Comparison of ENCODE assay signal across 31 cellular contexts in the genomic region with DNA sequence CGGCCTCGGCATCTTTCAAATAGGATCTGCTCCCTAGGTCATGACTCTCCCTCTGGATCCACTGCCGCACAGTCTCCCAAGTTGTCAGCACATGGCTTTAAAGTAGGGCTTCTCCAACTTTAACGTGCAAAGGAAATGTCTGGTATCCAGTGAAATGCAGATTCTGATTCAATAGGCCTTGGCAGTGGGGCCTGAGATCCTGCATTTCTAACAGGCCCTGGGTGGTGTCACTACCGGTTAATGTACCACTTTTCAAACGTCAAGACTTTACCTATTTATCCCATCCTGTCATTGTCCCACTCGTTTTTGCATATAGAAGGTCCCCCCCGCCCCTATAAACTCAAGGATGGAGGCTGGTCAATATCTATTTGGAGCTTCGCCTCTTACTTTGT.
DNase-seq lines count a peak whose midpoint lies in the region; ATAC-seq and TF ChIP-seq lines count a peak whose summit lies in the region.
"Had no signal": no experiment of that assay in that cellular context is flagged by ENCODE, and none has a peak within 500 bp of the region (broad histone marks: within the 10 kb centered on the region; RNA-seq: fewer than 3 reads in every experiment).

No MANE protein-coding gene starts in this region.

- peaks cover 0 to 28% (median 15%) of the 10 kb centered on the region in 7 donors for H3K27me3 ChIP-seq in heart right ventricle
- H3K27me3 ChIP-seq: adrenal gland, brain microvascular endothelial cell, pancreas, thyroid gland had no signal

- 72 to 77% methylated on average over 9 of the region's 9 CpGs for WGBS in heart right ventricle, 2 donors

- no peak overlapping the region for H3K4me3 Mint-ChIP-seq in activated CD4-positive, alpha-beta T cell treated with anti-CD3 and anti-CD28 coated beads, Interleukin-2, amount 10 ng/mL, durations not matched to agents 24 days and 14 days
- H3K4me3 Mint-ChIP-seq: activated CD8-positive, alpha-beta memory T cell treated with anti-CD3 and anti-CD28 coated beads, Interleukin-2, amount 10 ng/mL, durations not matched to agents 7 days and 5 days; activated T-cell treated with anti-CD3 and anti-CD28 coated beads, Interleukin-2, amount 50 U/mL, for 72 hours; B cell; nephron progenitor cell; T-helper 2 cell treated with Interferon-gamma antibody and Interleukin-4, amounts not matched to agents 5 μg/mL and 100 μg/mL, for 36 hours had no signal

- no peak overlapping the region for H3K27ac Mint-ChIP-seq in activated CD4-positive, alpha-beta T cell treated with anti-CD3 and anti-CD28 coated beads, Interleukin-2, amount 10 ng/mL, durations not matched to agents 24 days and 14 days
- H3K27ac Mint-ChIP-seq: activated CD8-positive, alpha-beta memory T cell treated with anti-CD3 and anti-CD28 coated beads, Interleukin-2, amount 10 ng/mL, durations not matched to agents 7 days and 5 days; activated T-cell treated with anti-CD3 and anti-CD28 coated beads, Interleukin-2, amount 50 U/mL, for 72 hours; B cell; nephron progenitor cell; T-helper 2 cell treated with Interferon-gamma antibody and Interleukin-4, amounts not matched to agents 5 μg/mL and 100 μg/mL, for 36 hours had no signal

- ATAC-seq in SK-N-SH treated with all-trans-retinoic acid at 6 μM for 48 hours = no peak
- ATAC-seq in heart right ventricle = no peak
- ATAC-seq: activated T-cell treated with anti-CD3 and anti-CD28 coated beads, Interleukin-2, amount 50 U/mL, for 72 hours; heart left ventricle; left cardiac atrium; pancreas had no signal

- DNase-seq in activated CD4-positive, alpha-beta T cell treated with anti-CD3 and anti-CD28 coated beads, Interleukin-2, amount 10 ng/mL, durations not matched to agents 24 days and 14 days = peak; percentile 55
- DNase-seq in activated CD4-positive, alpha-beta T cell treated with anti-CD3 and anti-CD28 coated beads, Interleukin-2, amount 50 U/mL, for 48 hours = no peak
- DNase-seq in HT-29 (ENCODE audit: low spot score) (peak; percentile 2), cerebellar cortex (ENCODE audit: low spot score) (peak; percentile 0), HPDE6-E6E7 (ENCODE audit: extremely low spot score) (no peak), OCI-M2 (lab: John Stamatoyannopoulos, UW; ENCODE audit: unreplicated experiment) (no peak), heart right ventricle (no peak)
- DNase-seq: activated CD4-positive, alpha-beta T cell treated with anti-CD3 and anti-CD28 coated beads for 48 hours; activated CD8-positive, alpha-beta memory T cell treated with anti-CD3 and anti-CD28 coated beads, Interleukin-2, amount 10 ng/mL, durations not matched to agents 7 days and 5 days; activated naive CD4-positive, alpha-beta T cell treated with Interleukin-2 at 50 U/mL for 16 hours; activated T-cell treated with anti-CD3 and anti-CD28 coated beads, Interleukin-2, amount 50 U/mL, for 72 hours; adrenal gland; brain microvascular endothelial cell; effector CD8-positive, alpha-beta T cell; GOT3; heart left ventricle; left cardiac atrium; mammary epithelial cell; NCI-H1105 treated with DMSO at 0.1 percent for 48 hours; NCI-H1930; NCI-H345; nephron progenitor cell; pancreas; Right ventricle myocardium superior; stomach; thyroid gland had no signal

- no peaks in the 10 kb centered on the region for H3K27me3 Mint-ChIP-seq in activated CD4-positive, alpha-beta T cell treated with anti-CD3 and anti-CD28 coated beads, Interleukin-2, amount 10 ng/mL, durations not matched to agents 24 days and 14 days
- H3K27me3 Mint-ChIP-seq: activated CD8-positive, alpha-beta memory T cell treated with anti-CD3 and anti-CD28 coated beads, Interleukin-2, amount 10 ng/mL, durations not matched to agents 7 days and 5 days had no signal

- intact Hi-C loops in activated CD4-positive, alpha-beta T cell treated with anti-CD3 and anti-CD28 coated beads, Interleukin-2, amount 10 ng/mL, durations not matched to agents 24 days and 14 days (cut with micrococcal nuclease) = no loop called here
- intact Hi-C loops in heart right ventricle (cut with DNase I) = loop anchor here in 8 of 10 donors (5.0 to 10.0 kb wide), 5 partner anchors 49 to 296 kb away; no protein-coding TSS in a partner anchor

- H3K36me3 ChIP-seq in heart right ventricle = no peaks in the 10 kb centered on the region
- H3K36me3 ChIP-seq: adrenal gland, brain microvascular endothelial cell, heart left ventricle, pancreas, stomach, thyroid gland had no signal

- H3K4me1 Mint-ChIP-seq in activated CD4-positive, alpha-beta T cell treated with anti-CD3 and anti-CD28 coated beads, Interleukin-2, amount 10 ng/mL, durations not matched to agents 24 days and 14 days = no peaks in the 10 kb centered on the region
- H3K4me1 Mint-ChIP-seq: activated CD8-positive, alpha-beta memory T cell treated with anti-CD3 and anti-CD28 coated beads, Interleukin-2, amount 10 ng/mL, durations not matched to agents 7 days and 5 days; B cell had no signal

- H3K4me1 ChIP-seq in heart right ventricle = peaks cover 0 to 3% (median 0%) of the 10 kb centered on the region in 9 donors
- H3K4me1 ChIP-seq: adrenal gland, heart left ventricle, pancreas, stomach, thyroid gland had no signal

- H3K27ac ChIP-seq in heart right ventricle = no peak overlapping the region
- H3K27ac ChIP-seq: adrenal gland, brain microvascular endothelial cell, heart left ventricle, pancreas, skin epidermis, stomach, thyroid gland, VCaP had no signal

- TF ChIP-seq CTCF in heart right ventricle (IDR thresholded peaks at IDR 0.05) = no peak

- peaks cover 4% of the 10 kb centered on the region for H3K9me3 Mint-ChIP-seq in activated CD4-positive, alpha-beta T cell treated with anti-CD3 and anti-CD28 coated beads, Interleukin-2, amount 10 ng/mL, durations not matched to agents 24 days and 14 days

- H3K9me3 ChIP-seq in heart right ventricle = no peaks in the 10 kb centered on the region
- H3K9me3 ChIP-seq: adrenal gland, heart left ventricle, pancreas, stomach, thyroid gland had no signal

- H3K4me3 ChIP-seq in heart right ventricle = no peak overlapping the region
- H3K4me3 ChIP-seq: adrenal gland, heart left ventricle, pancreas, skin epidermis, stomach, thyroid gland had no signal

- no peaks in the 10 kb centered on the region for H3K36me3 Mint-ChIP-seq in activated CD4-positive, alpha-beta T cell treated with anti-CD3 and anti-CD28 coated beads, Interleukin-2, amount 10 ng/mL, durations not matched to agents 24 days and 14 days (ENCODE audit: low read depth)
- H3K36me3 Mint-ChIP-seq: activated CD8-positive, alpha-beta memory T cell treated with anti-CD3 and anti-CD28 coated beads, Interleukin-2, amount 10 ng/mL, durations not matched to agents 7 days and 5 days had no signal

TF ChIP-seq in SK-N-SH treated with all-trans-retinoic acid at 6 μM for 48 hours, 23 proteins besides CTCF, POLR2A, EP300 and RAD21:
- TF ChIP-seq ZNF70 (CRISPR knock-in tag; IDR thresholded peaks at IDR 0.05) = no peak
- no peak for TF ChIP-seq ZFP3 (CRISPR knock-in tag; IDR thresholded peaks at IDR 0.05)
TF ChIP-seq in SK-N-SH treated with all-trans-retinoic acid at 6 μM for 48 hours: peak in this region for 0.

Comparison
In these comparisons a context has a peak if more than half of its experiments do, and no peak if none do; other contexts are left out.
1. DNase-seq: peak in activated CD4-positive, alpha-beta T cell treated with anti-CD3 and anti-CD28 coated beads, Interleukin-2, amount 10 ng/mL, durations not matched to agents 24 days and 14 days (single experiment), HT-29 (single experiment) and cerebellar cortex (single experiment); none in activated CD4-positive, alpha-beta T cell treated with anti-CD3 and anti-CD28 coated beads, Interleukin-2, amount 50 U/mL, for 48 hours (0 of 2), HPDE6-E6E7 (single experiment), OCI-M2 (single experiment) and heart right ventricle (0 of 2).